ENCODE assay signal across 16 cellular contexts in the genomic region with DNA sequence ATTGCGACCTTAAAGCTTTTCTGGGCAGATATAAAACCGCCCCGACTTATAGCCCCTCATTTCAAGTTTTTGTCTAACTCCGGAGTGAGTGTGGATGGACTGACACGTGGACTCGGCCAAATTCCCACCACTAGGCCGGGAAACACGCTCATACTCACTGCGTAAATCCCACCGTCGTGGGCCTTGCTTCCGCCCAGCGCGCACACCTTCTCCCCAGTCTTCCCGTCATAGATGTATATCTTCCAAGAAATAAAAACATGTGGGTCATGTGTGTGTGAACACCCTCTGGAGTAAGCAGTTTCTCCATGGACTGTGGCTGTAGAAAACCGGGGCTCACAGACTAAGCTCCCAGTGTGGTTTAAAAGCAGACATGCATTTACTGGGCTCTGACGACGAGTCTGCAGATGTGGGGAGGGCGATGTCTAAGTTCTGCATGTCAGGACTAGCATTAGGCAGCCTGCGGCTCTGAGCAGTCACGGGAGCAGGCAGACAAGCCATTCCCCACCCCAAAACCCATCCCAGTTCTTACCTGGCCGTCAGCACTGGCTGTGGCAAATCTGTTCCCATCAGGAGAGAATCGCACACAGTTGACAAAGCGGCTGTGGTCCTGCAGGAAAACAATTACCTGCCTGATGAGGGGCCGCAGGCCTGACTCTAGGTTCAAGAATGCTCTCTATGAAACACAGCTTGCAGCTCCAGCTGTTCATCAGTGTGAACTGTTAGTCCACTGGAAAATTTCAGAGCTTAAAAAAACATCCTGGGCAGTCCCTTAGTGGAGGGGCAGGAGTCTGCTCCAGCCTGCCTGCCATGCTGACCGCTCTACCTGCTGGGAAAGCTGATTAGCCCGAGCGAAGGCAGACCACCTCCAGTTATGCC. TPM values are rescaled to one million over a fixed set of nuclear protein-coding genes. Genes with fewer than 3 reads are reported as not detected.
DNase-seq lines count a peak whose midpoint lies in the region; ATAC-seq and TF ChIP-seq lines count a peak whose summit lies in the region.
"Had no signal": no experiment of that assay in that cellular context is flagged by ENCODE, and none has a peak within 500 bp of the region (broad histone marks: within the 10 kb centered on the region; RNA-seq: fewer than 3 reads in every experiment).

No MANE protein-coding gene starts in this region.

- no peaks in the 10 kb centered on the region for H3K9me3 Mint-ChIP-seq in stimulated activated naive CD8-positive, alpha-beta T cell treated with anti-CD3 and anti-CD28 coated beads, Interleukin-15, Interleukin-2, amounts not matched to agents 100 ng/mL and 50 ng/mL, for 24 hours
- H3K9me3 Mint-ChIP-seq in stimulated activated naive CD8-positive, alpha-beta T cell treated with anti-CD3 and anti-CD28 coated beads, Interleukin-15, amount 100 ng/mL, for 72 hours: no peaks in the 10 kb centered on the region
- no peaks in the 10 kb centered on the region for H3K9me3 Mint-ChIP-seq in endodermal cell
- H3K9me3 Mint-ChIP-seq in nephron: no peaks in the 10 kb centered on the region
- H3K9me3 Mint-ChIP-seq: activated naive CD8-positive, alpha-beta T cell treated with anti-CD3 and anti-CD28 coated beads, Interleukin-2, amount 50 U/mL, for 24 hours had no signal

- TF ChIP-seq EP300 in upper lobe of left lung (IDR thresholded peaks at IDR 0.05): no peak

- no peak for TF ChIP-seq POLR2A in upper lobe of left lung (IDR thresholded peaks at IDR 0.05)

- ATAC-seq in stimulated activated naive CD8-positive, alpha-beta T cell treated with anti-CD3 and anti-CD28 coated beads, Interleukin-15, amount 100 ng/mL, for 72 hours: no peak
- ATAC-seq in upper lobe of left lung (ENCODE audit: low FRiP score in 2 of 2) (no peak), HG03039 (IDR thresholded peaks at IDR 0.05; ENCODE audit: unreplicated experiment) (no peak)
- ATAC-seq: activated naive CD8-positive, alpha-beta T cell treated with anti-CD3 and anti-CD28 coated beads, Interleukin-2, amount 50 U/mL, for 24 hours had no signal

- peak overlapping the region; percentile 52 for H3K27ac Mint-ChIP-seq in stimulated activated naive CD8-positive, alpha-beta T cell treated with anti-CD3 and anti-CD28 coated beads, Interleukin-15, Interleukin-2, amounts not matched to agents 100 ng/mL and 50 ng/mL, for 24 hours
- H3K27ac Mint-ChIP-seq in stimulated activated naive CD8-positive, alpha-beta T cell treated with anti-CD3 and anti-CD28 coated beads, Interleukin-15, amount 100 ng/mL, for 72 hours: peak overlapping the region in 1 of 2 donors; percentile 63
- H3K27ac Mint-ChIP-seq in endodermal cell (peak overlapping the region; percentile 17), nephron (peak overlapping the region; percentile 48 to 94 (median 87))

- WGBS in endodermal cell (ENCODE audit: insufficient coverage in 1 of 2, insufficient read length in 1 of 2), 2 experiments: 89 to 91% methylated on average over 23 to 28 of the region's 28 CpGs
- WGBS in upper lobe of left lung, 2 donors: 86 to 96% methylated on average over 20 to 28 of the region's 28 CpGs

- H3K4me1 Mint-ChIP-seq in stimulated activated naive CD8-positive, alpha-beta T cell treated with anti-CD3 and anti-CD28 coated beads, Interleukin-15, Interleukin-2, amounts not matched to agents 100 ng/mL and 50 ng/mL, for 24 hours (ENCODE audit: low read depth): peaks cover 26% of the 10 kb centered on the region
- peaks cover 39% of the 10 kb centered on the region for H3K4me1 Mint-ChIP-seq in stimulated activated naive CD8-positive, alpha-beta T cell treated with anti-CD3 and anti-CD28 coated beads, Interleukin-15, amount 100 ng/mL, for 72 hours
- H3K4me1 Mint-ChIP-seq in endodermal cell (peaks cover 5% of the 10 kb centered on the region), nephron (peaks cover 27% of the 10 kb centered on the region)

- no peak overlapping the region for H3K4me3 ChIP-seq in endodermal cell (ENCODE audit: low read length)
- H3K4me3 ChIP-seq in upper lobe of left lung: no peak overlapping the region

- H3K4me1 ChIP-seq in endodermal cell (ENCODE audit: control insufficient read depth, insufficient read depth, low read length) (no peaks in the 10 kb centered on the region), upper lobe of left lung (peaks cover 21 to 35% (median 30%) of the 10 kb centered on the region in 4 donors)

- DNase-seq in stimulated activated naive CD8-positive, alpha-beta T cell treated with anti-CD3 and anti-CD28 coated beads, Interleukin-15, amount 100 ng/mL, for 72 hours: no peak
- DNase-seq in endodermal cell: no peak
- DNase-seq in upper lobe of left lung: no peak
- no peak for DNase-seq in NCI-H1417 (lab: John Stamatoyannopoulos, UW)
- DNase-seq in NCI-H2107 treated with DMSO at 0.1 percent for 48 hours (lab: John Stamatoyannopoulos, UW; ENCODE audit: unreplicated experiment): no peak
- DNase-seq: activated CD4-positive, CD25-positive, alpha-beta regulatory T cell treated with anti-CD3 and anti-CD28 coated beads, Interleukin-2, amount 50 U/mL, for 72 hours; activated CD8-positive, alpha-beta memory T cell treated with anti-CD3 and anti-CD28 coated beads, Interleukin-2, amount 50 U/mL, for 4 hours; activated naive CD8-positive, alpha-beta T cell treated with anti-CD3 and anti-CD28 coated beads, Interleukin-2, amount 50 U/mL, for 24 hours; central memory CD4-positive, alpha-beta T cell; NCI-H1417 treated with DMSO at 0.1 percent for 48 hours; SHP77 treated with DMSO at 0.1 percent for 48 hours; stimulated activated CD4-positive, alpha-beta T cell treated with anti-CD3 and anti-CD28 coated beads, Interleukin-12 subunit alpha, Interleukin-12 subunit beta, amount 100 ng/mL, for 4 hours had no signal

- H3K9ac ChIP-seq in endodermal cell (ENCODE audit: extremely low read depth, low read length, poor library complexity, severe bottlenecking): no peak overlapping the region

- H3K4me3 Mint-ChIP-seq in stimulated activated naive CD8-positive, alpha-beta T cell treated with anti-CD3 and anti-CD28 coated beads, Interleukin-15, Interleukin-2, amounts not matched to agents 100 ng/mL and 50 ng/mL, for 24 hours: no peak overlapping the region
- H3K4me3 Mint-ChIP-seq in stimulated activated naive CD8-positive, alpha-beta T cell treated with anti-CD3 and anti-CD28 coated beads, Interleukin-15, amount 100 ng/mL, for 72 hours: no peak overlapping the region
- H3K4me3 Mint-ChIP-seq in endodermal cell (no peak overlapping the region), nephron (no peak overlapping the region)
- H3K4me3 Mint-ChIP-seq: activated naive CD8-positive, alpha-beta T cell treated with anti-CD3 and anti-CD28 coated beads, Interleukin-2, amount 50 U/mL, for 24 hours had no signal

- H3K36me3 ChIP-seq in endodermal cell (ENCODE audit: control insufficient read depth, insufficient read depth, low read length) (peaks cover 92% of the 10 kb centered on the region), upper lobe of left lung (peaks cover 62 to 96% (median 84%) of the 10 kb centered on the region in 4 donors)

- H3K27ac ChIP-seq in endodermal cell (ENCODE audit: low read depth, low read length): no peak overlapping the region
- H3K27ac ChIP-seq in upper lobe of left lung: peak overlapping the region; percentile 38 to 69 (median 42)
- H3K27ac ChIP-seq: HL-60 had no signal

- H3K27me3 ChIP-seq in endodermal cell (ENCODE audit: control insufficient read depth, insufficient read depth, low read length, poor library complexity, severe bottlenecking) (no peaks in the 10 kb centered on the region), upper lobe of left lung (no peaks in the 10 kb centered on the region)

- H3K36me3 Mint-ChIP-seq in stimulated activated naive CD8-positive, alpha-beta T cell treated with anti-CD3 and anti-CD28 coated beads, Interleukin-15, Interleukin-2, amounts not matched to agents 100 ng/mL and 50 ng/mL, for 24 hours (ENCODE audit: low read depth): peaks cover 86% of the 10 kb centered on the region
- H3K36me3 Mint-ChIP-seq in endodermal cell (ENCODE audit: low read depth) (peaks cover 93% of the 10 kb centered on the region), nephron (ENCODE audit: low read depth) (peaks cover 85% of the 10 kb centered on the region)

- H3K27me3 Mint-ChIP-seq in stimulated activated naive CD8-positive, alpha-beta T cell treated with anti-CD3 and anti-CD28 coated beads, Interleukin-15, Interleukin-2, amounts not matched to agents 100 ng/mL and 50 ng/mL, for 24 hours: no peaks in the 10 kb centered on the region
- no peaks in the 10 kb centered on the region for H3K27me3 Mint-ChIP-seq in stimulated activated naive CD8-positive, alpha-beta T cell treated with anti-CD3 and anti-CD28 coated beads, Interleukin-15, amount 100 ng/mL, for 72 hours
- H3K27me3 Mint-ChIP-seq in endodermal cell (ENCODE audit: insufficient read depth) (no peaks in the 10 kb centered on the region), nephron (ENCODE audit: low read depth) (no peaks in the 10 kb centered on the region)
- H3K27me3 Mint-ChIP-seq: activated naive CD8-positive, alpha-beta T cell treated with anti-CD3 and anti-CD28 coated beads, Interleukin-2, amount 50 U/mL, for 24 hours had no signal

- H3K9me3 ChIP-seq in endodermal cell (ENCODE audit: control insufficient read depth, low read length) (no peaks in the 10 kb centered on the region), upper lobe of left lung (no peaks in the 10 kb centered on the region)

- TF ChIP-seq CTCF in endodermal cell (conservative IDR thresholded peaks at IDR 0.05) (no peak), nephron (IDR thresholded peaks at IDR 0.05; ENCODE audit: unreplicated experiment in 3 of 3) (no peak), upper lobe of left lung (IDR thresholded peaks at IDR 0.05) (no peak)

RNA-seq across cellular contexts. Expression of gene WDR1, which starts 28.2 kb away (rescaled TPM):
- total RNA-seq in endodermal cell (100 to 1,000 TPM; 222 to 345 TPM), upper lobe of left lung (100 to 1,000 TPM; 135 to 307 (median 183) TPM)
- 127 TPM for polyA plus RNA-seq in endodermal cell (2013, experiment 1 of 2)
- 106 TPM for polyA plus RNA-seq in endodermal cell (2013, experiment 2 of 2)
